ENCODE assay signal across 8 cellular contexts in the genomic region with DNA sequence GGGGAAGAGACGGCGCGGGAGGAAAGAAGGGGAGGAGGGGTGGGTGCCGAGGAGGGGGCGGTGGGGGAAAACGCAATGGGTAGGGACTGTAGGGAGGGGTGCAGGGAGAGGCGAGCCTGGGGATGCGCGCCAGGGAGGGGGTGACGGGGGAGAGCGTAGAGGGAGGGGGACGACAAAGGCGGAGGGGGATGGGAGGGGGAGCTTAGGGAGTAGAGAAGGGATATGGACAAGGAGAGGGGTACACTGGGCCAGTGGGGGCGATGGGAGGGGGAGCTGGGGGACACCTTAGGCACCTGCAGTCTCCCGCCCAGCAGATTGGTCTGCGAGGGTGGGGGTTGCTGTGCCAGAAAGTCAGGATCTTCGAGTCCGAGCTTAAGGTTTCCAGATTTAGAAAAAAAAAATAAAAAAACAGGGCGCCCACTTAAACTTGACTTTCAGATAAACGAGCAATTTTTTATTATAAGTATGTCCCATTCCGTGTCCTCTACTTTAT. TPM values are rescaled to one million over a fixed set of nuclear protein-coding genes. Genes with fewer than 3 reads are reported as not detected.
A peak's percentile ranks its signal among the peaks of the same experiment; 100 is the strongest.
DNase-seq lines count a peak whose midpoint lies in the region; ATAC-seq and TF ChIP-seq lines count a peak whose summit lies in the region.

No MANE protein-coding gene starts in this region.

- no peak overlapping the region for H2AFZ ChIP-seq in neural progenitor cell (replicated peaks)

- no peak overlapping the region for H3K9ac ChIP-seq in neural progenitor cell

- TF ChIP-seq POLR2A in breast epithelium (IDR thresholded peaks at IDR 0.05) = no peak

- no peaks in the 10 kb centered on the region for H3K9me3 Mint-ChIP-seq in neural progenitor cell

- peaks cover 43% of the 10 kb centered on the region for H4K20me1 ChIP-seq in neural progenitor cell (ENCODE audit: low read depth)

- H3K27ac Mint-ChIP-seq in neural progenitor cell = no peak overlapping the region

- peaks cover 2% of the 10 kb centered on the region for H3K36me3 Mint-ChIP-seq in neural progenitor cell

- H3K4me2 ChIP-seq in neural progenitor cell = peak overlapping the region; percentile 88

- H3K9me3 ChIP-seq in MG63 (no peaks in the 10 kb centered on the region), breast epithelium (no peaks in the 10 kb centered on the region), neural progenitor cell (ENCODE audit: low read depth) (no peaks in the 10 kb centered on the region)

- H3K36me3 ChIP-seq in MG63 = peaks cover 7% of the 10 kb centered on the region
- no peaks in the 10 kb centered on the region for H3K36me3 ChIP-seq in breast epithelium
- H3K36me3 ChIP-seq in neural progenitor cell = no peaks in the 10 kb centered on the region

- H3K27ac ChIP-seq in breast epithelium = no peak overlapping the region
- H3K27ac ChIP-seq in neural progenitor cell = no peak overlapping the region

- peaks cover 65% of the 10 kb centered on the region for H3F3A ChIP-seq in neural progenitor cell (ENCODE audit: low read depth)

- intact Hi-C loops in breast epithelium (cut with DNase I; ENCODE audit: low total_unique reads) = no loop called here

- H3K4me1 ChIP-seq in breast epithelium = peaks cover 3 to 29% of the 10 kb centered on the region in 2 donors
- peaks cover 49% of the 10 kb centered on the region for H3K4me1 ChIP-seq in neural progenitor cell

- peaks cover 32% of the 10 kb centered on the region for H3K27me3 Mint-ChIP-seq in neural progenitor cell (ENCODE audit: insufficient read depth, low read depth)

- ATAC-seq in HG02884 (IDR thresholded peaks at IDR 0.05; ENCODE audit: unreplicated experiment) (no peak), GM21423 (IDR thresholded peaks at IDR 0.05; ENCODE audit: unreplicated experiment) (no peak)

- H3K4me1 Mint-ChIP-seq in neural progenitor cell = peaks cover 45% of the 10 kb centered on the region

- peak overlapping the region; percentile 46 for H3K4me3 ChIP-seq in MG63
- H3K4me3 ChIP-seq in breast epithelium = peak overlapping the region; percentile 64 to 92 (median 84)
- peak overlapping the region; percentile 64 for H3K4me3 ChIP-seq in neural progenitor cell

- TF ChIP-seq CTCF in breast epithelium (IDR thresholded peaks at IDR 0.05) (no peak), neural progenitor cell (IDR thresholded peaks at IDR 0.05) (no peak)

- peak overlapping the region; percentile 87 for H3K4me3 Mint-ChIP-seq in neural progenitor cell

- no peaks in the 10 kb centered on the region for H3K79me2 ChIP-seq in neural progenitor cell (ENCODE audit: low read depth)

- DNase-seq in COLO668 (lab: John Stamatoyannopoulos, UW; ENCODE audit: unreplicated experiment) (peak; percentile 77), MG63 (no peak), breast epithelium (ENCODE audit: low spot score in 2 of 2) (no peak), neural progenitor cell (ENCODE audit: low spot score) (no peak), NCI-H2227 (lab: John Stamatoyannopoulos, UW; ENCODE audit: unreplicated experiment) (no peak), mesenteric fat pad (ENCODE audit: low spot score) (no peak)

- H3K27me3 ChIP-seq in MG63 (peaks cover 46% of the 10 kb centered on the region), breast epithelium (peaks cover 15 to 47% of the 10 kb centered on the region in 2 donors), neural progenitor cell (peaks cover 52% of the 10 kb centered on the region)

RNA-seq across cellular contexts. Expression of a gene that starts 15.7 kb away (rescaled TPM):
- 228 and 241 TPM in 2 replicates for total RNA-seq in MG63 (2014; rRNA removed; shearing (Covaris generic); ENCODE audit: low replicate concordance)
- total RNA-seq in breast epithelium = 10 to 100 TPM; 43.8 to 53.4 (median 47.9) TPM
- total RNA-seq in neural progenitor cell (ENCODE audit: low replicate concordance) = 23.3 and 54.9 TPM in 2 replicates
- 78.9 TPM for total RNA-seq in mesenteric fat pad

RNA-seq across cellular contexts. Expression of a gene that starts 18.4 kb away (rescaled TPM):
- not detected in 2 replicates for total RNA-seq in MG63 (2014; rRNA removed; shearing (Covaris generic); ENCODE audit: low replicate concordance)
- total RNA-seq in breast epithelium = under 1 TPM in 2 of 3 donors, not detected in 1; 0.33 to 0.59 TPM
- total RNA-seq in neural progenitor cell (ENCODE audit: low replicate concordance) = 1.8 and 5.5 TPM in 2 replicates
- 0.13 TPM for total RNA-seq in mesenteric fat pad

RNA-seq across cellular contexts. Expression of a gene that starts 59.5 kb away (rescaled TPM):
- total RNA-seq in MG63 (2014; rRNA removed; shearing (Covaris generic); ENCODE audit: low replicate concordance) = 13.4 and 20.5 TPM in 2 replicates
- 10 to 100 TPM; 49.4 to 89.3 (median 53.4) TPM for total RNA-seq in breast epithelium
- total RNA-seq in neural progenitor cell (ENCODE audit: low replicate concordance) = 4.7 and 14.4 TPM in 2 replicates
- total RNA-seq in mesenteric fat pad = 26.0 TPM
